30 cellular contexts compared by ENCODE assay signal in the genomic region with DNA sequence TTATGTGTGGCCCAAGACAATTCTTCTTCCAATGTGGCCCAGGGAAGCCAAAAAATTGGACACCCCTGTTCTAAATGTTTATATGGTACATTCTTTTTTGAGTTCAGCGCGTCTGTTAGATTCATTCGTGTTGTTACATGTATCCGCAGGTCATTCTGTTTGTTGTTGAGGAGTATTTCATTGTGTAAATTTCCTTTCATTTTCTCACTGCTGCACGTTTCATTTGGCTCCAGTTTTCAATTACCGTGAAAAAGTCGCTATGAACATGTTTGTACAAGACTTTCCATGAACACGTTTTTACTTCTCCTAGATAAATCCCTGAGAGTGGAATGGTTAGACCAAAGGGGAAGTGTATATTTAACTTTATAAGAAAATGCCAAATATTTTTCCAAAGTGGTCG. TPM values are rescaled to one million over a fixed set of nuclear protein-coding genes. Genes with fewer than 3 reads are reported as not detected.
"Had no signal": no experiment of that assay in that cellular context is flagged by ENCODE, and none has a peak within 500 bp of the region (broad histone marks: within the 10 kb centered on the region; RNA-seq: fewer than 3 reads in every experiment).

No MANE protein-coding gene starts in this region.

- ATAC-seq: activated CD8-positive, alpha-beta T cell treated with anti-CD3 and anti-CD28 coated beads, Interleukin-2, amount 10 ng/mL, durations not matched to agents 7 days and 5 days; T-helper 17 cell; WTC11 had no signal

- H3K4me3 Mint-ChIP-seq: activated CD8-positive, alpha-beta T cell treated with anti-CD3 and anti-CD28 coated beads, Interleukin-2, amount 10 ng/mL, durations not matched to agents 7 days and 5 days; activated naive CD8-positive, alpha-beta T cell treated with anti-CD3 and anti-CD28 coated beads, Interleukin-2, amount 10 ng/mL, durations not matched to agents 7 days and 5 days; T-helper 17 cell; WTC11 had no signal

- H3K4me1 ChIP-seq: adrenal gland, Peyer's patch had no signal

- H3K27me3 ChIP-seq: adrenal gland, Peyer's patch had no signal

- H3K36me3 Mint-ChIP-seq: WTC11 had no signal

- DNase-seq: activated CD4-positive, alpha-beta T cell treated with anti-CD3 and anti-CD28 coated beads for 48 hours; activated CD4-positive, alpha-beta T cell treated with anti-CD3 and anti-CD28 coated beads, Interleukin-2, amount 50 U/mL, for 4 hours; activated CD4-positive, CD25-positive, alpha-beta regulatory T cell treated with anti-CD3 and anti-CD28 coated beads, Interleukin-2, amount 50 U/mL, for 72 hours; activated CD8-positive, alpha-beta memory T cell treated with anti-CD3 and anti-CD28 coated beads, Interleukin-2, amount 50 U/mL, for 48 hours; activated CD8-positive, alpha-beta T cell treated with anti-CD3 and anti-CD28 coated beads, Interleukin-2, amount 10 ng/mL, durations not matched to agents 7 days and 5 days; activated naive CD4-positive, alpha-beta T cell treated with anti-CD3 and anti-CD28 coated beads, Interleukin-2, amount 50 U/mL, for 16 hours; activated naive CD8-positive, alpha-beta T cell treated with anti-CD3 and anti-CD28 coated beads, Interleukin-2, amount 10 ng/mL, durations not matched to agents 7 days and 5 days; activated T-cell treated with anti-CD3 and anti-CD28 coated beads, Interleukin-2, amount 50 U/mL, for 1 hour; adrenal gland; anterior cingulate cortex; central memory CD4-positive, alpha-beta T cell; Kasumi-1; KBM-7; NCI-H1092; NCI-H1436; NCI-H1694 treated with DMSO at 0.1 percent for 48 hours; NCI-H2081; NCI-H2171 treated with DMSO at 0.1 percent for 48 hours; NCI-H226; NCI-H526; NCI-H82; NK-92 treated with Interleukin-12 subunit alpha and Interleukin-12 subunit beta, amount 100 ng/mL, for 24 hours; OCI-M1; Peyer's patch; SHP77 treated with DMSO at 0.1 percent for 48 hours; T-helper 17 cell; T-helper 9 cell had no signal

- H3K36me3 ChIP-seq: adrenal gland, Peyer's patch had no signal

- H3K9me3 Mint-ChIP-seq: activated naive CD8-positive, alpha-beta T cell treated with anti-CD3 and anti-CD28 coated beads, Interleukin-2, amount 10 ng/mL, durations not matched to agents 7 days and 5 days; WTC11 had no signal

- H3K27ac Mint-ChIP-seq: activated CD8-positive, alpha-beta T cell treated with anti-CD3 and anti-CD28 coated beads, Interleukin-2, amount 10 ng/mL, durations not matched to agents 7 days and 5 days; activated naive CD8-positive, alpha-beta T cell treated with anti-CD3 and anti-CD28 coated beads, Interleukin-2, amount 10 ng/mL, durations not matched to agents 7 days and 5 days; T-helper 17 cell; WTC11 had no signal

- H3K4me3 ChIP-seq: adrenal gland, Peyer's patch had no signal

- H3K9me3 ChIP-seq: adrenal gland, Peyer's patch had no signal

- H3K27ac ChIP-seq: adrenal gland, Peyer's patch had no signal

- H3K27me3 Mint-ChIP-seq: activated naive CD8-positive, alpha-beta T cell treated with anti-CD3 and anti-CD28 coated beads, Interleukin-2, amount 10 ng/mL, durations not matched to agents 7 days and 5 days; T-helper 17 cell had no signal

RNA-seq across cellular contexts. Expression of gene ATP13A4, which starts 30.8 kb away (rescaled TPM):
- total RNA-seq: NCI-H460, SK-MEL-5 had no signal
